ENCODE assay signal across 21 cellular contexts in genomic region chr12:32477714-32478113, GRCh38.
DNase-seq lines count a peak whose midpoint lies in the region; ATAC-seq and TF ChIP-seq lines count a peak whose summit lies in the region.
"Had no signal": no experiment of that assay in that cellular context is flagged by ENCODE, and none has a peak within 500 bp of the region (broad histone marks: within the 10 kb centered on the region; RNA-seq: fewer than 3 reads in every experiment).

No MANE protein-coding gene starts in this region.

- H3K9me3 ChIP-seq in Caco-2: no peaks in the 10 kb centered on the region
- H3K9me3 ChIP-seq in stomach: no peaks in the 10 kb centered on the region
- no peaks in the 10 kb centered on the region for H3K9me3 ChIP-seq in T-helper 17 cell (ENCODE audit: control insufficient read depth, low read length, poor library complexity, severe bottlenecking)
- H3K9me3 ChIP-seq: gastrocnemius medialis, left lung had no signal

- DNase-seq in Caco-2: no peak
- DNase-seq in NCI-H2171 treated with DMSO at 0.1 percent for 48 hours (lab: John Stamatoyannopoulos, UW): peak; percentile 79
- DNase-seq in amniotic epithelial cell (ENCODE audit: low read depth): peak; percentile 51
- no peak for DNase-seq in NCI-H510A (lab: John Stamatoyannopoulos, UW)
- DNase-seq in stomach: no peak
- DNase-seq in T-helper 17 cell: no peak
- DNase-seq: activated CD8-positive, alpha-beta T cell treated with anti-CD3 and anti-CD28 coated beads, Interleukin-2, amount 10 ng/mL, durations not matched to agents 7 days and 5 days; activated T-cell treated with anti-CD3 and anti-CD28 coated beads, Interleukin-2, amount 50 U/mL, for 4 hours; cortex of kidney; gastrocnemius medialis; GOT3; left lung; nucleus accumbens; right cardiac atrium; stimulated activated naive CD8-positive, alpha-beta T cell treated with anti-CD3 and anti-CD28 coated beads, Interleukin-15, Interleukin-2, amounts not matched to agents 100 U/mL and 50 U/mL, for 24 hours; trophoblast cell had no signal

- intact Hi-C loops in Caco-2 (cut with micrococcal nuclease; ENCODE audit: unreplicated experiment): no loop called here
- intact Hi-C loops in stomach (cut with DNase I; ENCODE audit: low total_unique reads): no loop called here

- H3K27me3 ChIP-seq in Caco-2 (replicated peaks; ENCODE audit: control insufficient read depth, insufficient read depth, low read length) (no peaks in the 10 kb centered on the region), stomach (no peaks in the 10 kb centered on the region)
- H3K27me3 ChIP-seq: gastrocnemius medialis, left lung had no signal

- H3K27ac ChIP-seq in stomach: no peak overlapping the region
- H3K27ac ChIP-seq: epithelial cell of prostate had no signal

- WGBS in stomach, 5 donors: 71 to 79% (median 74%) methylated on average over 2 of the region's 2 CpGs

- H3K27ac Mint-ChIP-seq in Caco-2 (ENCODE audit: unreplicated experiment) (peak overlapping the region; percentile 13), nephron (peak overlapping the region in 2 of 3 experiments; percentile 73 to 91), T-helper 17 cell (no peak overlapping the region)
- H3K27ac Mint-ChIP-seq: activated CD8-positive, alpha-beta T cell treated with anti-CD3 and anti-CD28 coated beads, Interleukin-2, amount 10 ng/mL, durations not matched to agents 7 days and 5 days; activated naive CD4-positive, alpha-beta T cell treated with anti-CD3 and anti-CD28 coated beads, Interleukin-2, amount 50 U/mL, for 72 hours had no signal

- TF ChIP-seq CTCF in Caco-2 (IDR thresholded peaks at IDR 0.05; ENCODE audit: insufficient read depth in 1 of 2, low read depth in 1 of 2, low read length in 1 of 2, severe bottlenecking in 1 of 2, unreplicated experiment in 1 of 2) (no peak), nephron (IDR thresholded peaks at IDR 0.05; ENCODE audit: unreplicated experiment in 3 of 3) (no peak), stomach (IDR thresholded peaks at IDR 0.05) (no peak)

- H3K36me3 Mint-ChIP-seq in Caco-2 (ENCODE audit: insufficient read depth, unreplicated experiment) (peaks cover 48% of the 10 kb centered on the region), nephron (ENCODE audit: low read depth) (peaks cover 7% of the 10 kb centered on the region), T-helper 17 cell (ENCODE audit: low read depth) (no peaks in the 10 kb centered on the region)
- H3K36me3 Mint-ChIP-seq: activated naive CD4-positive, alpha-beta T cell treated with anti-CD3 and anti-CD28 coated beads, Interleukin-2, amount 50 U/mL, for 72 hours had no signal

- H3K4me3 Mint-ChIP-seq in Caco-2 (ENCODE audit: unreplicated experiment): no peak overlapping the region
- no peak overlapping the region for H3K4me3 Mint-ChIP-seq in nephron
- no peak overlapping the region for H3K4me3 Mint-ChIP-seq in T-helper 17 cell
- H3K4me3 Mint-ChIP-seq: activated CD8-positive, alpha-beta T cell treated with anti-CD3 and anti-CD28 coated beads, Interleukin-2, amount 10 ng/mL, durations not matched to agents 7 days and 5 days; activated T-cell treated with anti-CD3 and anti-CD28 coated beads, Interleukin-2, amount 50 U/mL, for 4 hours had no signal

- no peaks in the 10 kb centered on the region for H3K27me3 Mint-ChIP-seq in Caco-2 (ENCODE audit: insufficient read depth, unreplicated experiment)
- H3K27me3 Mint-ChIP-seq in nephron (ENCODE audit: low read depth): no peaks in the 10 kb centered on the region
- H3K27me3 Mint-ChIP-seq in T-helper 17 cell: peaks cover 26% of the 10 kb centered on the region

- H3K9me3 Mint-ChIP-seq in Caco-2 (ENCODE audit: unreplicated experiment) (no peaks in the 10 kb centered on the region), nephron (no peaks in the 10 kb centered on the region)
- H3K9me3 Mint-ChIP-seq: activated naive CD4-positive, alpha-beta T cell treated with anti-CD3 and anti-CD28 coated beads, Interleukin-2, amount 50 U/mL, for 72 hours; activated T-cell treated with anti-CD3 and anti-CD28 coated beads, Interleukin-2, amount 50 U/mL, for 4 hours had no signal

- ATAC-seq in HG02885 (IDR thresholded peaks at IDR 0.05; ENCODE audit: poor library complexity, unreplicated experiment): no peak
- ATAC-seq in T-helper 17 cell: no peak
- ATAC-seq: activated CD8-positive, alpha-beta T cell treated with anti-CD3 and anti-CD28 coated beads, Interleukin-2, amount 10 ng/mL, durations not matched to agents 7 days and 5 days; activated naive CD4-positive, alpha-beta T cell treated with anti-CD3 and anti-CD28 coated beads, Interleukin-2, amount 50 U/mL, for 72 hours; activated T-cell treated with anti-CD3 and anti-CD28 coated beads, Interleukin-2, amount 50 U/mL, for 4 hours; gastrocnemius medialis; K562; right cardiac atrium; stimulated activated naive CD8-positive, alpha-beta T cell treated with anti-CD3 and anti-CD28 coated beads, Interleukin-15, Interleukin-2, amounts not matched to agents 100 U/mL and 50 U/mL, for 24 hours had no signal

- peaks cover 33% of the 10 kb centered on the region for H3K4me1 Mint-ChIP-seq in Caco-2 (ENCODE audit: low read depth, unreplicated experiment)
- peaks cover 29% of the 10 kb centered on the region for H3K4me1 Mint-ChIP-seq in nephron
- no peaks in the 10 kb centered on the region for H3K4me1 Mint-ChIP-seq in T-helper 17 cell

- no peak for TF ChIP-seq EP300 in stomach (IDR thresholded peaks at IDR 0.05)

- no TSS peak for BruUV-seq in Caco-2 (replicated peaks; lab: Mats Ljungman, UMichigan)

- CTCF ChIA-PET in Caco-2 (lab: Charles Lee): no interaction called here

- POLR2A ChIA-PET in Caco-2 (lab: Charles Lee): no interaction called here

- TF ChIP-seq POLR2A in stomach (IDR thresholded peaks at IDR 0.05): no peak

- H3K4me1 ChIP-seq in Caco-2 (peaks cover 21% of the 10 kb centered on the region), stomach (peaks cover 0 to 55% (median 19%) of the 10 kb centered on the region in 4 donors)

- H3K4me3 ChIP-seq in Caco-2 (ENCODE audit: low read depth, low read length) (no peak overlapping the region), stomach (no peak overlapping the region)
- H3K4me3 ChIP-seq: gastrocnemius medialis, K562, left lung had no signal

- H3K36me3 ChIP-seq in Caco-2 (ENCODE audit: control insufficient read depth, insufficient read depth, low read length) (no peaks in the 10 kb centered on the region), stomach (no peaks in the 10 kb centered on the region)
- H3K36me3 ChIP-seq: gastrocnemius medialis, left lung had no signal

Comparison
In these comparisons a context has a peak if more than half of its experiments do, and no peak if none do; other contexts are left out.
1. DNase-seq: peak in NCI-H2171 treated with DMSO at 0.1 percent for 48 hours (single experiment) and amniotic epithelial cell (single experiment); none in Caco-2 (0 of 2), NCI-H510A (single experiment), stomach (single experiment) and T-helper 17 cell (0 of 3).